In genomic region chr11:46348986-46349401, GRCh38 we compare ENCODE assay signal across 8 cellular contexts. TPM values are rescaled to one million over a fixed set of nuclear protein-coding genes. Genes with fewer than 3 reads are reported as not detected.
DNase-seq lines count a peak whose midpoint lies in the region; TF ChIP-seq lines count a peak whose summit lies in the region.

No MANE protein-coding gene starts in this region.

- no peak for TF ChIP-seq CTCF in mesothelial cell of epicardium (IDR thresholded peaks at IDR 0.05; ENCODE audit: unreplicated experiment)
- TF ChIP-seq CTCF in GM10248 (IDR thresholded peaks at IDR 0.05; ENCODE audit: control extremely low read depth, extremely low read depth, low read depth, missing control alignments), result no peak

- H3K4me3 ChIP-seq in BLaER1, result peak overlapping the region; percentile 96
- H3K4me3 ChIP-seq in Karpas-422 (ENCODE audit: low read length), result peak overlapping the region; percentile 96

- POLR2A ChIA-PET in GM10248 (lab: Yijun Ruan, JAX), result no interaction called here

- peak overlapping the region; percentile 72 for H3K4me3 Mint-ChIP-seq in mesothelial cell of epicardium

- H3K9me3 Mint-ChIP-seq in mesothelial cell of epicardium, result no peaks in the 10 kb centered on the region

- H3K27me3 ChIP-seq in BLaER1 (peaks cover 9% of the 10 kb centered on the region; the same call in 1 of the 2 replicates), Karpas-422 (ENCODE audit: low read length) (no peaks in the 10 kb centered on the region)

- H3K36me3 ChIP-seq in BLaER1 (peaks cover 31% of the 10 kb centered on the region), Karpas-422 (ENCODE audit: insufficient read depth, low read length) (no peaks in the 10 kb centered on the region)

- no peaks in the 10 kb centered on the region for H3K27me3 Mint-ChIP-seq in mesothelial cell of epicardium (ENCODE audit: low read depth)

- H3K36me3 Mint-ChIP-seq in mesothelial cell of epicardium, result no peaks in the 10 kb centered on the region

- peaks cover 85% of the 10 kb centered on the region for H3K4me1 ChIP-seq in BLaER1
- H3K4me1 ChIP-seq in Karpas-422 (ENCODE audit: low read length), result peaks cover 61% of the 10 kb centered on the region

- peak overlapping the region; percentile 94 for H3K9ac ChIP-seq in BLaER1
- peak overlapping the region; percentile 87 for H3K9ac ChIP-seq in Karpas-422 (ENCODE audit: low read length)

- peak; percentile 67 for DNase-seq in Karpas-422
- DNase-seq in activated gamma-delta T cell (lab: John Stamatoyannopoulos, UW), result peak; percentile 28
- DNase-seq in mesothelial cell of epicardium (ENCODE audit: low spot score in 2 of 2, unreplicated experiment in 2 of 2), result no peak
- DNase-seq in NCI-H510A (lab: John Stamatoyannopoulos, UW), result no peak
- no peak for DNase-seq in SKM-1 treated with dmso at 0.1 percent for 144 hours (lab: John Stamatoyannopoulos, UW; ENCODE audit: unreplicated experiment)
- DNase-seq in GM10248 (ENCODE audit: extremely low spot score), result no peak
- no peak for DNase-seq in NCI-H524 treated with DMSO at 0.1 percent for 48 hours (lab: John Stamatoyannopoulos, UW)

- no peak overlapping the region for H2AFZ ChIP-seq in Karpas-422 (ENCODE audit: low read length)

- H3K9me2 ChIP-seq in Karpas-422 (replicated peaks; ENCODE audit: insufficient read depth, low read length), result no peaks in the 10 kb centered on the region

- H3K9me3 ChIP-seq in BLaER1 (no peaks in the 10 kb centered on the region), Karpas-422 (ENCODE audit: low read length) (no peaks in the 10 kb centered on the region)

- peaks cover 63% of the 10 kb centered on the region for H3K79me2 ChIP-seq in Karpas-422 (ENCODE audit: low read length)

- CTCF ChIA-PET in GM10248 (lab: Yijun Ruan, JAX), result interaction anchor here (0.7 to 21.1 kb wide), 13 partner anchors 9 to 180 kb away, joined by 3 to 452 read pairs (median 4); no protein-coding TSS in a partner anchor

- H3K27ac ChIP-seq in BLaER1 (peak overlapping the region; percentile 94), Karpas-422 (ENCODE audit: low read length) (peak overlapping the region; percentile 35)

- H3K27ac Mint-ChIP-seq in mesothelial cell of epicardium, result no peak overlapping the region

- H3K4me2 ChIP-seq in BLaER1 (peak overlapping the region; percentile 99), Karpas-422 (ENCODE audit: low read depth, low read length, poor library complexity, severe bottlenecking) (peak overlapping the region; percentile 94)

- H4K20me1 ChIP-seq in BLaER1 (peaks cover 63% of the 10 kb centered on the region), Karpas-422 (ENCODE audit: insufficient read depth, low read depth, low read length) (peaks cover 13% of the 10 kb centered on the region; the same call in 1 of the 2 replicates)

- H3K4me1 Mint-ChIP-seq in mesothelial cell of epicardium, result peaks cover 36% of the 10 kb centered on the region

RNA-seq across cellular contexts. Expression of gene DGKZ, which starts 1.7 kb away (rescaled TPM):
- 59.4 and 106 TPM in 2 replicates for total RNA-seq in Karpas-422 (2014; rRNA removed; shearing (Covaris generic); ENCODE audit: low replicate concordance)
- 46.3 to 50.6 TPM (median 46.5 TPM) in 3 replicates for total RNA-seq in mesothelial cell of epicardium

RNA-seq across cellular contexts. Expression of gene MDK, which starts 32.5 kb away (rescaled TPM):
- total RNA-seq in Karpas-422 (2014; rRNA removed; shearing (Covaris generic); ENCODE audit: low replicate concordance), result 6.9 and 21.9 TPM in 2 replicates
- total RNA-seq in mesothelial cell of epicardium, result 1,547 to 1,604 TPM (median 1,586 TPM) in 3 replicates

RNA-seq across cellular contexts. Expression of gene CHRM4, which starts 42.6 kb away (rescaled TPM):
- total RNA-seq in Karpas-422 (2014; rRNA removed; shearing (Covaris generic); ENCODE audit: low replicate concordance), result not detected in 2 replicates
- total RNA-seq in mesothelial cell of epicardium, result 0.42 to 0.68 TPM (median 0.51 TPM) in 3 replicates

Comparison
In these comparisons a context has a peak if more than half of its experiments do, and no peak if none do; other contexts are left out.
1. DNase-seq: peak in Karpas-422 (single experiment) and activated gamma-delta T cell (single experiment); none in mesothelial cell of epicardium (0 of 2), NCI-H510A (single experiment), SKM-1 treated with dmso at 0.1 percent for 144 hours (single experiment), GM10248 (single experiment) and NCI-H524 treated with DMSO at 0.1 percent for 48 hours (single experiment).
2. RNA of gene MDK, which starts 32.5 kb away (total RNA-seq): 1,547 to 1,604 TPM in mesothelial cell of epicardium; 6.9 to 21.9 TPM in Karpas-422; every median in the first group is over 10 times any median in the second.